Comparison of ENCODE assay signal across 1 cellular context in genomic region chr6:97049254-97050004, GRCh38.
TF ChIP-seq lines count a peak whose summit lies in the region.

No MANE protein-coding gene starts in this region.

TF ChIP-seq in HepG2, 621 proteins besides CTCF, POLR2A, EP300 and RAD21 (continued from another document and continues in another):
- TF ChIP-seq HIC2 (CRISPR knock-in tag; IDR thresholded peaks at IDR 0.05; ENCODE audit: low read depth) (no peak), ZNF710 (CRISPR knock-in tag; IDR thresholded peaks at IDR 0.05; ENCODE audit: borderline replicate concordance) (no peak), U2AF2 (IDR thresholded peaks at IDR 0.05; ENCODE audit: low read depth, low read length) (no peak), ELF3 (CRISPR knock-in tag; IDR thresholded peaks at IDR 0.05) (no peak), TRAFD1 (CRISPR knock-in tag; IDR thresholded peaks at IDR 0.05; ENCODE audit: borderline replicate concordance) (no peak), ZKSCAN5 (CRISPR knock-in tag; IDR thresholded peaks at IDR 0.05) (no peak), HNRNPLL (IDR thresholded peaks at IDR 0.05; ENCODE audit: low read depth, low read length, poor library complexity, severe bottlenecking) (no peak), ATM (IDR thresholded peaks at IDR 0.05; ENCODE audit: borderline replicate concordance) (no peak), ZNF839 (CRISPR knock-in tag; IDR thresholded peaks at IDR 0.05; ENCODE audit: borderline replicate concordance) (no peak), HMGA1 (CRISPR knock-in tag; conservative IDR thresholded peaks at IDR 0.05) (no peak), MXD4 (CRISPR knock-in tag; IDR thresholded peaks at IDR 0.05) (no peak), ZC3H4 (CRISPR knock-in tag; IDR thresholded peaks at IDR 0.05; ENCODE audit: borderline replicate concordance) (no peak), KLF12 (CRISPR knock-in tag; IDR thresholded peaks at IDR 0.05; ENCODE audit: borderline replicate concordance) (no peak), CEBPB (IDR thresholded peaks at IDR 0.05; ENCODE audit: borderline replicate concordance, low read depth, low read length) (peak; percentile 76), NBN (conservative IDR thresholded peaks at IDR 0.05) (no peak), ZFP36 (IDR thresholded peaks at IDR 0.05; ENCODE audit: borderline replicate concordance, low read depth, low read length, partially characterized antibody) (no peak), KDM5B (CRISPR knock-in tag; IDR thresholded peaks at IDR 0.05; ENCODE audit: borderline replicate concordance) (no peak), EED (CRISPR knock-in tag; IDR thresholded peaks at IDR 0.05) (no peak), TFAP4 (IDR thresholded peaks at IDR 0.05; ENCODE audit: borderline replicate concordance, low read depth) (peak; percentile 55; the same call in 1 of the 2 replicates), RARG (CRISPR knock-in tag; IDR thresholded peaks at IDR 0.05; ENCODE audit: low read depth) (no peak), ATF7 (IDR thresholded peaks at IDR 0.05) (peak; percentile 36; the same call in 1 of the 2 replicates), ATF7 (CRISPR knock-in tag; IDR thresholded peaks at IDR 0.05) (no peak), ATF1 (CRISPR knock-in tag; IDR thresholded peaks at IDR 0.05) (no peak), PTBP1 (IDR thresholded peaks at IDR 0.05; ENCODE audit: low read depth, low read length, poor library complexity, severe bottlenecking) (no peak), ZNF777 (CRISPR knock-in tag; IDR thresholded peaks at IDR 0.05) (no peak), CEBPG (CRISPR knock-in tag; IDR thresholded peaks at IDR 0.05) (peak; percentile 67), HOXA3 (CRISPR knock-in tag; IDR thresholded peaks at IDR 0.05) (no peak), ZNF407 (CRISPR knock-in tag; IDR thresholded peaks at IDR 0.05; ENCODE audit: not compliant biosample characterization) (no peak), RBFOX2 (IDR thresholded peaks at IDR 0.05; ENCODE audit: low read depth, low read length) (no peak), FOXK2 (IDR thresholded peaks at IDR 0.05) (no peak), MTERF4 (CRISPR knock-in tag; IDR thresholded peaks at IDR 0.05) (no peak), SOX13 (IDR thresholded peaks at IDR 0.05) (no peak), SOX13 (CRISPR knock-in tag; conservative IDR thresholded peaks at IDR 0.05 in 1 of 2, IDR thresholded peaks at IDR 0.05 in 1 of 2) (peak in 1 of 2 experiments; percentile 49; a peak in 2 of 4 replicates), ZNF883 (CRISPR knock-in tag; IDR thresholded peaks at IDR 0.05; ENCODE audit: not compliant biosample characterization) (no peak)
- TF ChIP-seq, protein P1, sequence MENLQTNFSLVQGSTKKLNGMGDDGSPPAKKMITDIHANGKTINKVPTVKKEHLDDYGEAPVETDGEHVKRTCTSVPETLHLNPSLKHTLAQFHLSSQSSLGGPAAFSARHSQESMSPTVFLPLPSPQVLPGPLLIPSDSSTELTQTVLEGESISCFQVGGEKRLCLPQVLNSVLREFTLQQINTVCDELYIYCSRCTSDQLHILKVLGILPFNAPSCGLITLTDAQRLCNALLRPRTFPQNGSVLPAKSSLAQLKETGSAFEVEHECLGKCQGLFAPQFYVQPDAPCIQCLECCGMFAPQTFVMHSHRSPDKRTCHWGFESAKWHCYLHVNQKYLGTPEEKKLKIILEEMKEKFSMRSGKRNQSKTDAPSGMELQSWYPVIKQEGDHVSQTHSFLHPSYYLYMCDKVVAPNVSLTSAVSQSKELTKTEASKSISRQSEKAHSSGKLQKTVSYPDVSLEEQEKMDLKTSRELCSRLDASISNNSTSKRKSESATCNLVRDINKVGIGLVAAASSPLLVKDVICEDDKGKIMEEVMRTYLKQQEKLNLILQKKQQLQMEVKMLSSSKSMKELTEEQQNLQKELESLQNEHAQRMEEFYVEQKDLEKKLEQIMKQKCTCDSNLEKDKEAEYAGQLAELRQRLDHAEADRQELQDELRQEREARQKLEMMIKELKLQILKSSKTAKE (CRISPR knock-in tag; IDR thresholded peaks at IDR 0.05; ENCODE audit: borderline replicate concordance), result no peak
- TF ChIP-seq, protein P2, sequence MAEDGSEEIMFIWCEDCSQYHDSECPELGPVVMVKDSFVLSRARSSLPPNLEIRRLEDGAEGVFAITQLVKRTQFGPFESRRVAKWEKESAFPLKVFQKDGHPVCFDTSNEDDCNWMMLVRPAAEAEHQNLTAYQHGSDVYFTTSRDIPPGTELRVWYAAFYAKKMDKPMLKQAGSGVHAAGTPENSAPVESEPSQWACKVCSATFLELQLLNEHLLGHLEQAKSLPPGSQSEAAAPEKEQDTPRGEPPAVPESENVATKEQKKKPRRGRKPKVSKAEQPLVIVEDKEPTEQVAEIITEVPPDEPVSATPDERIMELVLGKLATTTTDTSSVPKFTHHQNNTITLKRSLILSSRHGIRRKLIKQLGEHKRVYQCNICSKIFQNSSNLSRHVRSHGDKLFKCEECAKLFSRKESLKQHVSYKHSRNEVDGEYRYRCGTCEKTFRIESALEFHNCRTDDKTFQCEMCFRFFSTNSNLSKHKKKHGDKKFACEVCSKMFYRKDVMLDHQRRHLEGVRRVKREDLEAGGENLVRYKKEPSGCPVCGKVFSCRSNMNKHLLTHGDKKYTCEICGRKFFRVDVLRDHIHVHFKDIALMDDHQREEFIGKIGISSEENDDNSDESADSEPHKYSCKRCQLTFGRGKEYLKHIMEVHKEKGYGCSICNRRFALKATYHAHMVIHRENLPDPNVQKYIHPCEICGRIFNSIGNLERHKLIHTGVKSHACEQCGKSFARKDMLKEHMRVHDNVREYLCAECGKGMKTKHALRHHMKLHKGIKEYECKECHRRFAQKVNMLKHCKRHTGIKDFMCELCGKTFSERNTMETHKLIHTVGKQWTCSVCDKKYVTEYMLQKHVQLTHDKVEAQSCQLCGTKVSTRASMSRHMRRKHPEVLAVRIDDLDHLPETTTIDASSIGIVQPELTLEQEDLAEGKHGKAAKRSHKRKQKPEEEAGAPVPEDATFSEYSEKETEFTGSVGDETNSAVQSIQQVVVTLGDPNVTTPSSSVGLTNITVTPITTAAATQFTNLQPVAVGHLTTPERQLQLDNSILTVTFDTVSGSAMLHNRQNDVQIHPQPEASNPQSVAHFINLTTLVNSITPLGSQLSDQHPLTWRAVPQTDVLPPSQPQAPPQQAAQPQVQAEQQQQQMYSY (CRISPR knock-in tag; IDR thresholded peaks at IDR 0.05), result no peak
- TF ChIP-seq, protein P3, sequence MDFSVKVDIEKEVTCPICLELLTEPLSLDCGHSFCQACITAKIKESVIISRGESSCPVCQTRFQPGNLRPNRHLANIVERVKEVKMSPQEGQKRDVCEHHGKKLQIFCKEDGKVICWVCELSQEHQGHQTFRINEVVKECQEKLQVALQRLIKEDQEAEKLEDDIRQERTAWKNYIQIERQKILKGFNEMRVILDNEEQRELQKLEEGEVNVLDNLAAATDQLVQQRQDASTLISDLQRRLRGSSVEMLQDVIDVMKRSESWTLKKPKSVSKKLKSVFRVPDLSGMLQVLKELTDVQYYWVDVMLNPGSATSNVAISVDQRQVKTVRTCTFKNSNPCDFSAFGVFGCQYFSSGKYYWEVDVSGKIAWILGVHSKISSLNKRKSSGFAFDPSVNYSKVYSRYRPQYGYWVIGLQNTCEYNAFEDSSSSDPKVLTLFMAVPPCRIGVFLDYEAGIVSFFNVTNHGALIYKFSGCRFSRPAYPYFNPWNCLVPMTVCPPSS (IDR thresholded peaks at IDR 0.05), result no peak
